Comparison of ENCODE assay signal across 16 cellular contexts in genomic region chr9:121852241-121852640, GRCh38.
A peak's percentile ranks its signal among the peaks of the same experiment; 100 is the strongest.
DNase-seq lines count a peak whose midpoint lies in the region; ATAC-seq and TF ChIP-seq lines count a peak whose summit lies in the region.
"Had no signal": no experiment of that assay in that cellular context is flagged by ENCODE, and none has a peak within 500 bp of the region (broad histone marks: within the 10 kb centered on the region; RNA-seq: fewer than 3 reads in every experiment).

No MANE protein-coding gene starts in this region.

- H3K9me3 ChIP-seq in right cardiac atrium (ENCODE audit: control insufficient read depth, low read length) (no peaks in the 10 kb centered on the region), gastrocnemius medialis (no peaks in the 10 kb centered on the region), uterus (no peaks in the 10 kb centered on the region)
- H3K9me3 ChIP-seq: MG63 had no signal

- H3K27me3 ChIP-seq in right cardiac atrium (ENCODE audit: control insufficient read depth, insufficient read depth) = no peaks in the 10 kb centered on the region
- H3K27me3 ChIP-seq in gastrocnemius medialis = no peaks in the 10 kb centered on the region
- H3K27me3 ChIP-seq in uterus = no peaks in the 10 kb centered on the region
- H3K27me3 ChIP-seq: MG63 had no signal

- DNase-seq in activated CD4-positive, alpha-beta memory T cell treated with anti-CD3 and anti-CD28 coated beads, Interleukin-2, amount 10 ng/mL, durations not matched to agents 7 days and 5 days = peak; percentile 8
- DNase-seq in activated CD4-positive, alpha-beta memory T cell treated with anti-CD3 and anti-CD28 coated beads for 36 hours = no peak
- no peak for DNase-seq in right cardiac atrium
- no peak for DNase-seq in gastrocnemius medialis
- DNase-seq in uterus = no peak
- DNase-seq in HUDEP-2 (lab: John Stamatoyannopoulos, UW; ENCODE audit: unreplicated experiment in 76 of 76) = no peak
- DNase-seq in GM19240 (ENCODE audit: insufficient read length, low spot score) = no peak
- DNase-seq in NOMO-1 treated with dmso at 0.1 percent for 144 hours (lab: John Stamatoyannopoulos, UW; ENCODE audit: unreplicated experiment) = no peak
- DNase-seq: GF-D8; MG63; NCI-H1092 treated with DMSO at 0.1 percent for 48 hours; NCI-H187; NCI-H69; NK-92 treated with Interleukin-12 subunit alpha and Interleukin-12 subunit beta, amount 100 ng/mL, for 24 hours; PC-3 had no signal

- intact Hi-C loops in activated CD4-positive, alpha-beta memory T cell treated with anti-CD3 and anti-CD28 coated beads for 36 hours (cut with micrococcal nuclease) = no loop called here
- intact Hi-C loops in right cardiac atrium (cut with DNase I) (loop anchor here in 1 of 4 donors (10.0 kb wide), 1 partner anchor 107 kb away; no protein-coding TSS in a partner anchor), gastrocnemius medialis (cut with DNase I; ENCODE audit: low total_unique reads) (no loop called here), uterus (cut with DNase I; ENCODE audit: low total_unique reads) (no loop called here)

- no peaks in the 10 kb centered on the region for H3K36me3 Mint-ChIP-seq in activated CD4-positive, alpha-beta memory T cell treated with anti-CD3 and anti-CD28 coated beads, Interleukin-2, amount 10 ng/mL, durations not matched to agents 7 days and 5 days (ENCODE audit: low read depth)
- no peaks in the 10 kb centered on the region for H3K36me3 Mint-ChIP-seq in activated CD4-positive, alpha-beta memory T cell treated with anti-CD3 and anti-CD28 coated beads for 36 hours

- in situ Hi-C loops in gastrocnemius medialis (cut with MboI; ENCODE audit: low sequenced_read_pairs in 4 of 4) = no loop called here

- no peaks in the 10 kb centered on the region for H3K4me1 Mint-ChIP-seq in activated CD4-positive, alpha-beta memory T cell treated with anti-CD3 and anti-CD28 coated beads, Interleukin-2, amount 10 ng/mL, durations not matched to agents 7 days and 5 days
- H3K4me1 Mint-ChIP-seq in activated CD4-positive, alpha-beta memory T cell treated with anti-CD3 and anti-CD28 coated beads for 36 hours (ENCODE audit: low read depth) = no peaks in the 10 kb centered on the region

- WGBS in right cardiac atrium = 73% methylated on average over 7 of the region's 7 CpGs

- no peaks in the 10 kb centered on the region for H3K9me3 Mint-ChIP-seq in activated CD4-positive, alpha-beta memory T cell treated with anti-CD3 and anti-CD28 coated beads, Interleukin-2, amount 10 ng/mL, durations not matched to agents 7 days and 5 days
- H3K9me3 Mint-ChIP-seq in activated CD4-positive, alpha-beta memory T cell treated with anti-CD3 and anti-CD28 coated beads for 36 hours = peaks cover 15% of the 10 kb centered on the region

- H3K27ac Mint-ChIP-seq in activated CD4-positive, alpha-beta memory T cell treated with anti-CD3 and anti-CD28 coated beads, Interleukin-2, amount 10 ng/mL, durations not matched to agents 7 days and 5 days = no peak overlapping the region
- H3K27ac Mint-ChIP-seq in activated CD4-positive, alpha-beta memory T cell treated with anti-CD3 and anti-CD28 coated beads for 36 hours = no peak overlapping the region

- H3K4me3 ChIP-seq in right cardiac atrium (ENCODE audit: low read length) (no peak overlapping the region), gastrocnemius medialis (no peak overlapping the region), uterus (no peak overlapping the region)
- H3K4me3 ChIP-seq: MG63 had no signal

- POLR2A ChIA-PET in activated CD4-positive, alpha-beta memory T cell treated with anti-CD3 and anti-CD28 coated beads, Interleukin-2, amount 10 ng/mL, durations not matched to agents 7 days and 5 days (lab: Charles Lee) = no interaction called here
- POLR2A ChIA-PET in activated CD4-positive, alpha-beta memory T cell treated with anti-CD3 and anti-CD28 coated beads for 36 hours (lab: Charles Lee) = no interaction called here

- CTCF ChIA-PET in activated CD4-positive, alpha-beta memory T cell treated with anti-CD3 and anti-CD28 coated beads, Interleukin-2, amount 10 ng/mL, durations not matched to agents 7 days and 5 days (lab: Charles Lee) = no interaction called here
- CTCF ChIA-PET in activated CD4-positive, alpha-beta memory T cell treated with anti-CD3 and anti-CD28 coated beads for 36 hours (lab: Charles Lee) = no interaction called here

- no peaks in the 10 kb centered on the region for H3K36me3 ChIP-seq in gastrocnemius medialis
- H3K36me3 ChIP-seq in uterus = no peaks in the 10 kb centered on the region
- H3K36me3 ChIP-seq: MG63 had no signal

- ATAC-seq in right cardiac atrium (no peak), gastrocnemius medialis (no peak)
- ATAC-seq: PC-3 had no signal

- peaks cover 3% of the 10 kb centered on the region for H3K27me3 Mint-ChIP-seq in activated CD4-positive, alpha-beta memory T cell treated with anti-CD3 and anti-CD28 coated beads, Interleukin-2, amount 10 ng/mL, durations not matched to agents 7 days and 5 days
- H3K27me3 Mint-ChIP-seq in activated CD4-positive, alpha-beta memory T cell treated with anti-CD3 and anti-CD28 coated beads for 36 hours = no peaks in the 10 kb centered on the region

- H3K27ac ChIP-seq in right cardiac atrium (ENCODE audit: low read length) = peak overlapping the region; percentile 73
- H3K27ac ChIP-seq in gastrocnemius medialis = peak overlapping the region; percentile 23 to 71 (median 62)
- peak overlapping the region; percentile 88 to 93 for H3K27ac ChIP-seq in uterus
- H3K27ac ChIP-seq: 22Rv1 had no signal

- TF ChIP-seq POLR2A in gastrocnemius medialis (IDR thresholded peaks at IDR 0.05) (no peak), uterus (IDR thresholded peaks at IDR 0.05) (no peak)

- H3K4me1 ChIP-seq in right cardiac atrium (ENCODE audit: control insufficient read depth, insufficient read depth, low read length) (peaks cover 3% of the 10 kb centered on the region), gastrocnemius medialis (peaks cover 11 to 14% of the 10 kb centered on the region in 2 donors), uterus (peaks cover 6 to 18% of the 10 kb centered on the region in 2 donors)

- no peak for TF ChIP-seq CTCF in gastrocnemius medialis (IDR thresholded peaks at IDR 0.05 in 4 of 5, conservative IDR thresholded peaks at IDR 0.05 in 1 of 5)
- no peak for TF ChIP-seq CTCF in uterus (IDR thresholded peaks at IDR 0.05)

- H3K4me3 Mint-ChIP-seq in activated CD4-positive, alpha-beta memory T cell treated with anti-CD3 and anti-CD28 coated beads, Interleukin-2, amount 10 ng/mL, durations not matched to agents 7 days and 5 days = no peak overlapping the region
- no peak overlapping the region for H3K4me3 Mint-ChIP-seq in activated CD4-positive, alpha-beta memory T cell treated with anti-CD3 and anti-CD28 coated beads for 36 hours
